In the genomic region with DNA sequence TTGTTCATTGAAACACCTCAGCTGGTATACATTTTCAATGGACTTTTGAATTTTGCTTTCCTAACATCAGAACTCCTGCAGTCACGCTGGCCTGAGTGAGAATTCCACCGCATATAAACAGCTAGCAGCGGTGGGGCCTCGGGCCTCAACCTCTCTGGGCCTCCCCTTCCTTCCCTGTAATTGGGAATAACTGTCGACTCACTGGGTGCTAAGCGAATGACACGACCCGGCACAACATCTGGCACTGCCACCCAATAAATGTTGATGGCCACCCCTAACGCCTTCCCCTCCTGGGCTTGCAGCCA, we compare ENCODE assay signal across 8 cellular contexts. TPM values are rescaled to one million over a fixed set of nuclear protein-coding genes. Genes with fewer than 3 reads are reported as not detected.
A peak's percentile ranks its signal among the peaks of the same experiment; 100 is the strongest.
DNase-seq lines count a peak whose midpoint lies in the region; ATAC-seq and TF ChIP-seq lines count a peak whose summit lies in the region.

No MANE protein-coding gene starts in this region.

- H3K27ac Mint-ChIP-seq in CD8-positive, alpha-beta T cell: peak overlapping the region; percentile 96
- H3K27ac Mint-ChIP-seq in endothelial cell (ENCODE audit: unreplicated experiment): peak overlapping the region; percentile 96

- H3K79me2 ChIP-seq in OCI-LY3 (ENCODE audit: low read length): peaks cover 21% of the 10 kb centered on the region
- H3K79me2 ChIP-seq in neural cell (replicated peaks; ENCODE audit: insufficient read depth, low read length): peaks cover 3% of the 10 kb centered on the region

- no peaks in the 10 kb centered on the region for H3F3A ChIP-seq in neural cell (ENCODE audit: insufficient read depth, low read length, poor library complexity, severe bottlenecking)

- POLR2A ChIA-PET in CD8-positive, alpha-beta T cell (lab: Charles Lee): interaction anchor here (0.9 kb wide), 1 partner anchor 11 kb away, joined by 7 read pairs; no protein-coding TSS in a partner anchor

- H3K4me2 ChIP-seq in OCI-LY3 (ENCODE audit: low read length): peak overlapping the region; percentile 86
- H3K4me2 ChIP-seq in neural cell (ENCODE audit: low read length): peak overlapping the region; percentile 95

- ATAC-seq in CD8-positive, alpha-beta T cell: no peak

- no peak for TF ChIP-seq CTCF in CD8-positive, alpha-beta T cell (IDR thresholded peaks at IDR 0.05)
- TF ChIP-seq CTCF in OCI-LY3 (IDR thresholded peaks at IDR 0.05; ENCODE audit: low read depth, low read length): no peak
- TF ChIP-seq CTCF in endothelial cell (IDR thresholded peaks at IDR 0.05; ENCODE audit: unreplicated experiment): no peak
- no peak for TF ChIP-seq CTCF in neural cell (IDR thresholded peaks at IDR 0.05; ENCODE audit: poor library complexity, severe bottlenecking)

- no peaks in the 10 kb centered on the region for H3K9me3 ChIP-seq in CD8-positive, alpha-beta T cell (ENCODE audit: low read length)
- no peaks in the 10 kb centered on the region for H3K9me3 ChIP-seq in OCI-LY3 (ENCODE audit: insufficient read depth, low read length)
- H3K9me3 ChIP-seq in neural cell (ENCODE audit: low read length): no peaks in the 10 kb centered on the region

- H3K4me1 ChIP-seq in CD8-positive, alpha-beta T cell (ENCODE audit: insufficient read depth, low read length): no peaks in the 10 kb centered on the region
- H3K4me1 ChIP-seq in OCI-LY3 (ENCODE audit: low read length): peaks cover 4% of the 10 kb centered on the region; the same call in 1 of the 2 replicates

- DNase-seq in CD8-positive, alpha-beta T cell: peak in 1 of 7 experiments; percentile 12
- DNase-seq in endothelial cell (ENCODE audit: low spot score): no peak
- no peak for DNase-seq in KG1 (lab: John Stamatoyannopoulos, UW)
- DNase-seq in DMS79 (lab: John Stamatoyannopoulos, UW): no peak
- DNase-seq in NCI-H1092 treated with DMSO at 0.1 percent for 48 hours (lab: John Stamatoyannopoulos, UW): no peak
- DNase-seq in NCI-H1105 (lab: John Stamatoyannopoulos, UW): no peak

- H3K4me3 Mint-ChIP-seq in CD8-positive, alpha-beta T cell: peak overlapping the region; percentile 94
- H3K4me3 Mint-ChIP-seq in endothelial cell (ENCODE audit: unreplicated experiment): peak overlapping the region; percentile 99

- peaks cover 10% of the 10 kb centered on the region for H3K4me1 Mint-ChIP-seq in CD8-positive, alpha-beta T cell (ENCODE audit: low read depth)
- peaks cover 5% of the 10 kb centered on the region for H3K4me1 Mint-ChIP-seq in endothelial cell (ENCODE audit: unreplicated experiment)

- H3K27me3 ChIP-seq in CD8-positive, alpha-beta T cell (ENCODE audit: insufficient read depth, low read length): no peaks in the 10 kb centered on the region
- H3K27me3 ChIP-seq in OCI-LY3 (ENCODE audit: low read depth, low read length) (no peaks in the 10 kb centered on the region), neural cell (ENCODE audit: insufficient read depth, low read depth, low read length) (no peaks in the 10 kb centered on the region)

- intact Hi-C loops in CD8-positive, alpha-beta T cell (cut with DNase I, micrococcal nuclease): loop anchor here (1.0 to 10.0 kb wide), 5 partner anchors 362 to 666 kb away; partner anchors contain the start of gene POM121C (in 1 of the 2)

- TF ChIP-seq RAD21 in neural cell (conservative IDR thresholded peaks at IDR 0.05): no peak

- H2AFZ ChIP-seq in OCI-LY3 (ENCODE audit: low read depth, low read length): peak overlapping the region; percentile 54; the same call in 1 of the 2 replicates
- peak overlapping the region; percentile 91 for H2AFZ ChIP-seq in neural cell (ENCODE audit: low read depth, low read length)

- H3K27ac ChIP-seq in CD8-positive, alpha-beta T cell (ENCODE audit: low read depth, low read length): peak overlapping the region; percentile 68
- H3K27ac ChIP-seq in OCI-LY3 (ENCODE audit: low read length) (peak overlapping the region; percentile 28), neural cell (ENCODE audit: low read length) (peak overlapping the region; percentile 80)

- H3K9me3 Mint-ChIP-seq in CD8-positive, alpha-beta T cell: no peaks in the 10 kb centered on the region
- no peaks in the 10 kb centered on the region for H3K9me3 Mint-ChIP-seq in endothelial cell (ENCODE audit: unreplicated experiment)

- H3K9me2 ChIP-seq in neural cell (ENCODE audit: insufficient read depth, low read length): no peaks in the 10 kb centered on the region

- H3K36me3 Mint-ChIP-seq in CD8-positive, alpha-beta T cell: peaks cover 32% of the 10 kb centered on the region
- H3K36me3 Mint-ChIP-seq in endothelial cell (ENCODE audit: low read depth, unreplicated experiment): no peaks in the 10 kb centered on the region

- TF ChIP-seq EP300 in neural cell (conservative IDR thresholded peaks at IDR 0.05; ENCODE audit: poor library complexity, severe bottlenecking): no peak

- peak overlapping the region; percentile 57 for H3K4me3 ChIP-seq in CD8-positive, alpha-beta T cell (ENCODE audit: low read depth, low read length)
- peak overlapping the region; percentile 92 for H3K4me3 ChIP-seq in OCI-LY3 (ENCODE audit: low read length)
- H3K4me3 ChIP-seq in neural cell (ENCODE audit: low read length): peak overlapping the region; percentile 86

- no peaks in the 10 kb centered on the region for H3K27me3 Mint-ChIP-seq in CD8-positive, alpha-beta T cell (ENCODE audit: low read depth)
- H3K27me3 Mint-ChIP-seq in endothelial cell (ENCODE audit: unreplicated experiment): peaks cover 3% of the 10 kb centered on the region

- no peaks in the 10 kb centered on the region for H3K36me3 ChIP-seq in CD8-positive, alpha-beta T cell (ENCODE audit: insufficient read depth, low read length)
- H3K36me3 ChIP-seq in OCI-LY3 (replicated peaks; ENCODE audit: low read depth, low read length) (peaks cover 11% of the 10 kb centered on the region), neural cell (ENCODE audit: insufficient read depth, low read length) (no peaks in the 10 kb centered on the region)

- H3K9ac ChIP-seq in OCI-LY3 (ENCODE audit: low read length) (peak overlapping the region; percentile 77), neural cell (ENCODE audit: low read length) (peak overlapping the region; percentile 81)

- CTCF ChIA-PET in CD8-positive, alpha-beta T cell (lab: Charles Lee): no interaction called here

- no peaks in the 10 kb centered on the region for H4K20me1 ChIP-seq in OCI-LY3 (ENCODE audit: insufficient read depth, low read length)
- no peaks in the 10 kb centered on the region for H4K20me1 ChIP-seq in neural cell (ENCODE audit: insufficient read depth)

TF ChIP-seq in neural cell, 6 proteins besides CTCF, POLR2A, EP300 and RAD21:
- TF ChIP-seq POLR2AphosphoS5 (IDR thresholded peaks at IDR 0.05) (no peak), MXI1 (conservative IDR thresholded peaks at IDR 0.05; ENCODE audit: poor library complexity, severe bottlenecking) (no peak), EZH2 (IDR thresholded peaks at IDR 0.05; ENCODE audit: borderline replicate concordance, insufficient read depth, low read length, poor library complexity, severe bottlenecking) (no peak), TAF1 (IDR thresholded peaks at IDR 0.05; ENCODE audit: low read depth) (no peak), SMC3 (conservative IDR thresholded peaks at IDR 0.05; ENCODE audit: poor library complexity) (no peak)
- TF ChIP-seq, protein P1, sequence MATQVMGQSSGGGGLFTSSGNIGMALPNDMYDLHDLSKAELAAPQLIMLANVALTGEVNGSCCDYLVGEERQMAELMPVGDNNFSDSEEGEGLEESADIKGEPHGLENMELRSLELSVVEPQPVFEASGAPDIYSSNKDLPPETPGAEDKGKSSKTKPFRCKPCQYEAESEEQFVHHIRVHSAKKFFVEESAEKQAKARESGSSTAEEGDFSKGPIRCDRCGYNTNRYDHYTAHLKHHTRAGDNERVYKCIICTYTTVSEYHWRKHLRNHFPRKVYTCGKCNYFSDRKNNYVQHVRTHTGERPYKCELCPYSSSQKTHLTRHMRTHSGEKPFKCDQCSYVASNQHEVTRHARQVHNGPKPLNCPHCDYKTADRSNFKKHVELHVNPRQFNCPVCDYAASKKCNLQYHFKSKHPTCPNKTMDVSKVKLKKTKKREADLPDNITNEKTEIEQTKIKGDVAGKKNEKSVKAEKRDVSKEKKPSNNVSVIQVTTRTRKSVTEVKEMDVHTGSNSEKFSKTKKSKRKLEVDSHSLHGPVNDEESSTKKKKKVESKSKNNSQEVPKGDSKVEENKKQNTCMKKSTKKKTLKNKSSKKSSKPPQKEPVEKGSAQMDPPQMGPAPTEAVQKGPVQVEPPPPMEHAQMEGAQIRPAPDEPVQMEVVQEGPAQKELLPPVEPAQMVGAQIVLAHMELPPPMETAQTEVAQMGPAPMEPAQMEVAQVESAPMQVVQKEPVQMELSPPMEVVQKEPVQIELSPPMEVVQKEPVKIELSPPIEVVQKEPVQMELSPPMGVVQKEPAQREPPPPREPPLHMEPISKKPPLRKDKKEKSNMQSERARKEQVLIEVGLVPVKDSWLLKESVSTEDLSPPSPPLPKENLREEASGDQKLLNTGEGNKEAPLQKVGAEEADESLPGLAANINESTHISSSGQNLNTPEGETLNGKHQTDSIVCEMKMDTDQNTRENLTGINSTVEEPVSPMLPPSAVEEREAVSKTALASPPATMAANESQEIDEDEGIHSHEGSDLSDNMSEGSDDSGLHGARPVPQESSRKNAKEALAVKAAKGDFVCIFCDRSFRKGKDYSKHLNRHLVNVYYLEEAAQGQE (IDR thresholded peaks at IDR 0.05; ENCODE audit: borderline replicate concordance): no peak

RNA-seq across cellular contexts. Expression of gene RCC1L, which starts 0.7 kb away (rescaled TPM):
- total RNA-seq in CD8-positive, alpha-beta T cell: 10 to 100 TPM; 18.0 to 20.1 TPM
- 41.4 TPM for total RNA-seq in endothelial cell (ENCODE audit: unreplicated experiment)
- 31.2 and 37.1 TPM in 2 replicates for polyA plus RNA-seq in neural cell
- 24.7 and 25.8 TPM in 2 replicates for polyA minus RNA-seq in neural cell

RNA-seq across cellular contexts. Expression of gene GTF2IRD2B, which starts 19.5 kb away (rescaled TPM):
- total RNA-seq in CD8-positive, alpha-beta T cell: 10 to 100 TPM; 46.9 to 50.9 TPM
- total RNA-seq in endothelial cell (ENCODE audit: unreplicated experiment): 12.7 TPM
- 41.4 and 54.5 TPM in 2 replicates for polyA plus RNA-seq in neural cell
- polyA minus RNA-seq in neural cell: 45.8 and 55.5 TPM in 2 replicates

Comparison
In these comparisons a context has a peak if more than half of its experiments do, and no peak if none do; other contexts are left out.
1. H3K27ac ChIP-seq: peak in every context shown above with its lines; median percentile 80 in neural cell; 68 in CD8-positive, alpha-beta T cell; 28 in OCI-LY3.